18 cellular contexts compared by ENCODE assay signal in the genomic region with DNA sequence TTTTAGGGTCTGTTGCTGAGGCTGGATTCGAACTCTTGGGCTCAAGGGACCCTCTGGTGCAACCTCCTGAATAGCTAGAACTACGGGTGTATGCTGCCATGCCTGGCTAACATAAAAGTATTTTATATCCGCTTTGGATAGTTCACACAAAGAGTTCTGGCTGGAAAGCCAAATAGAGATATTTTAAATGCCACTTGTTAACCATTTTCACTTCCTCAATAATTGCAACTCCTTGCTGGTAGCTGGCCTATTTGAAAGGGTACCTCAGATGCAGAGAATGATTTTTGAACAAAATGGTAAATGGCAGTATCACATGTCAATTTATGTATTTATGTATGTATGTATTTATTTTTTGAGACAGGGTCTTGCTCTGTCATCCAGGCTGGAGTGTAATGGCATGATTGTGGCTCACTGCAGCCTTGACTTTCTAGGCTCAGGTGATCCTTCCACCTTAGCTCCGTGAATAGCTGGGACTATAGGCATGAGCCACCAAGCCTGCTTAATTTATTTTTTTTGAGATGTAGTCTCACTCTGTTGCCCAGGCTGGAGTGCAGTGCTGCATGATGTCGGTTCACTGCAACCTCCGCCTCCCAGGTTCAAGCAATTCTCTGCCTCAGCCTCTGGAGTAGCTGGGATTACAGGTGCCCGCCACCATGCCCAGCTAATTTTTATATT.
"Had no signal": no experiment of that assay in that cellular context is flagged by ENCODE, and none has a peak within 500 bp of the region (broad histone marks: within the 10 kb centered on the region; RNA-seq: fewer than 3 reads in every experiment).

No MANE protein-coding gene starts in this region.

- H3K27me3 Mint-ChIP-seq: central memory CD8-positive, alpha-beta T cell; stimulated activated naive CD8-positive, alpha-beta T cell treated with anti-CD3 and anti-CD28 coated beads, Interleukin-15, Interleukin-2, amounts not matched to agents 100 ng/mL and 50 ng/mL, for 24 hours had no signal

- ATAC-seq: activated naive CD4-positive, alpha-beta T cell treated with anti-CD3 and anti-CD28 coated beads, Interleukin-2, amount 50 U/mL, for 72 hours; body of pancreas; effector memory CD8-positive, alpha-beta T cell; gastroesophageal sphincter; left ventricle myocardium superior had no signal

- DNase-seq: activated CD4-positive, alpha-beta T cell treated with anti-CD3 and anti-CD28 coated beads, Interleukin-2, amount 50 U/mL, for 1 hour; activated CD4-positive, CD25-positive, alpha-beta regulatory T cell; activated effector memory CD4-positive, alpha-beta T cell treated with Interleukin-2 at 50 U/mL for 16 hours; activated T-cell treated with anti-CD3 and anti-CD28 coated beads, Interleukin-2, amount 50 U/mL, for 1 hour; amniotic stem cell; body of pancreas; effector memory CD8-positive, alpha-beta T cell; left ventricle myocardium superior; mesendoderm; ovary; stimulated activated CD4-positive, alpha-beta T cell treated with anti-CD3 and anti-CD28 coated beads, Interleukin-2, amount 100 ng/mL, for 48 hours; upper lobe of left lung had no signal

- H3K36me3 Mint-ChIP-seq: activated naive CD4-positive, alpha-beta T cell treated with anti-CD3 and anti-CD28 coated beads, Interleukin-2, amount 50 U/mL, for 72 hours had no signal

- H3K27ac Mint-ChIP-seq: activated naive CD4-positive, alpha-beta T cell treated with anti-CD3 and anti-CD28 coated beads, Interleukin-2, amount 50 U/mL, for 72 hours; effector memory CD8-positive, alpha-beta T cell; stimulated activated naive CD8-positive, alpha-beta T cell treated with anti-CD3 and anti-CD28 coated beads, Interleukin-15, Interleukin-2, amounts not matched to agents 100 ng/mL and 50 ng/mL, for 24 hours had no signal

- H3K4me1 Mint-ChIP-seq: central memory CD8-positive, alpha-beta T cell had no signal

- H3K9me3 Mint-ChIP-seq: activated naive CD4-positive, alpha-beta T cell treated with anti-CD3 and anti-CD28 coated beads, Interleukin-2, amount 50 U/mL, for 72 hours; central memory CD8-positive, alpha-beta T cell; effector memory CD8-positive, alpha-beta T cell; neural crest cell; stimulated activated naive CD8-positive, alpha-beta T cell treated with anti-CD3 and anti-CD28 coated beads, Interleukin-15, Interleukin-2, amounts not matched to agents 100 ng/mL and 50 ng/mL, for 24 hours had no signal

- FAIRE-seq: TTC549 had no signal

- H3K4me3 Mint-ChIP-seq: central memory CD8-positive, alpha-beta T cell; effector memory CD8-positive, alpha-beta T cell; neural crest cell; stimulated activated naive CD8-positive, alpha-beta T cell treated with anti-CD3 and anti-CD28 coated beads, Interleukin-15, Interleukin-2, amounts not matched to agents 100 ng/mL and 50 ng/mL, for 24 hours had no signal
